9 cellular contexts compared by ENCODE assay signal in the genomic region with DNA sequence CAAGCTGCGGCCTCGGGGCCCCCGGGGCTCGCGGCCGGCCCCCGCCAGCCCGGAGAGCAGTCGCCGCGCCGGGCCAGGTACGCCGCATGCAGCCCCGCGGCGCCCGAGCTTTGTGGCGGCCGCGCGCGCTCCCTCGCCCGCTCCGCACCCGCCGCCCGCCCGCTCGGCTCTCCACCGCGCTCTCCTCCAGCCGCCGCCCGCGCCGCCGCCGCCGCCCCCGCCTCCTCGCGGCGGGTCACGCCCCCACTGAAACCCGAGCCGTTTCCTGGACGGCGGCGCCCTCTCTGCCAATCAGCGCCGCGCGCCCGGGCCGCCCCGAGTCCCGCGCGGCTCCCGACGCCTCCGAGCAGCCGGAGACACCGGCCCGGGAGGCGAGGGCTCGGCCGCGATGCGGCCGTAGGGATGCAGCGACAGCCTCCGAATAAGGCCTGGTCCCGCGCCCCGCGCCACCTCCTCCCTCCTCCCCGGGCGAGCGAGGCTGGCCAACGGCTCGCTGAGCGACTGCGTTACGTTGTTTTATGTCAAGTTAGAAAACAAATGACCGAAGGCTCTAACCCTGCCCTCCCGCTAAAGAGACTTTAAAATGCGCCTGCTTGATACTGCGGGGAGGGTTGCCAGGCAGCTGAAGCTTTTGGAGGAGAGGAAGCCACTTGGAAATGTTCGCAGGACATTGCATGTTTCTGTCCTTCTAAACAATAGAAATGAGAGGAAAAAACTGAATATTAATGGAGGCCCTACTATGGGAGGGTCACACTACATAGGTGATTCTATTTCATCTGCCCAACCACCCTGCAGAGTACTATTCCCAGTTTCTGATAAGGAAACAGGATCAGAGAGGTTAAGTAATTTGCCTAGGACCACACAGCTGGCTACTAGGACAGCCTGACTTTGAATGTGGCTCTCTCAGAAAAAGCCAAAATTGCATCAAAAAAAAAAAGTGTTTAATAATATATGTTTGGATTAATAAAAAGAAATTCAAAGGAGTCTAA. TPM values are rescaled to one million over a fixed set of nuclear protein-coding genes. Genes with fewer than 3 reads are reported as not detected.
A peak's percentile ranks its signal among the peaks of the same experiment; 100 is the strongest.
DNase-seq lines count a peak whose midpoint lies in the region; ATAC-seq, FAIRE-seq and TF ChIP-seq lines count a peak whose summit lies in the region.
"Had no signal": no experiment of that assay in that cellular context is flagged by ENCODE, and none has a peak within 500 bp of the region (broad histone marks: within the 10 kb centered on the region; RNA-seq: fewer than 3 reads in every experiment).

Gene FGFR2 (minus strand): TSS at position 184 of the 989 bp plus-strand sequence. CDS start 4,627 bp downstream, outside the sequence.

- no peaks in the 10 kb centered on the region for H3K9me3 ChIP-seq in iPS-20b (ENCODE audit: insufficient read depth, low read depth, low read length)

- H3K4me1 Mint-ChIP-seq in HFFc6 (ENCODE audit: low read depth): no peaks in the 10 kb centered on the region

- peak; percentile 91 for ATAC-seq in HG02981 (IDR thresholded peaks at IDR 0.05; ENCODE audit: unreplicated experiment)
- ATAC-seq in sciatic nerve: peak; percentile 89

- H3K36me3 ChIP-seq in bronchial epithelial cell (ENCODE audit: control insufficient read depth, insufficient read depth, low read length) (no peaks in the 10 kb centered on the region), iPS-20b (ENCODE audit: insufficient read depth, low read depth, low read length) (peaks cover 19% of the 10 kb centered on the region)

- H3K27ac Mint-ChIP-seq in HFFc6: no peak within 1 kb of the TSS
- H3K27ac Mint-ChIP-seq: naive B cell had no signal

- H3K4me3 ChIP-seq in bronchial epithelial cell (ENCODE audit: low read depth, low read length): peak within 1 kb of the TSS; percentile 81
- H3K4me3 ChIP-seq in iPS-20b (ENCODE audit: low read length): peak within 1 kb of the TSS; percentile 88

- peaks cover 5% of the 10 kb centered on the region; the same call in 1 of the 2 replicates for H3K9me3 Mint-ChIP-seq in HFFc6

- intact Hi-C loops in sciatic nerve (cut with DNase I): no loop called here

- TF ChIP-seq CTCF in bronchial epithelial cell (IDR thresholded peaks at IDR 0.05; ENCODE audit: insufficient read depth, low read length, severe bottlenecking) (no peak), HFFc6 (IDR thresholded peaks at IDR 0.05) (no peak)

- DNase-seq in A172 (ENCODE audit: low spot score) (peak; percentile 23), GM12891 (ENCODE audit: insufficient read length, low spot score) (peak; percentile 61), NCI-H526 treated with DMSO at 0.1 percent for 48 hours (lab: John Stamatoyannopoulos, UW) (peak; percentile 47), bronchial epithelial cell (ENCODE audit: low read depth) (no peak), sciatic nerve (ENCODE audit: low spot score) (peak; percentile 85), HFFc6 (no peak)
- DNase-seq: naive B cell had no signal

- H3K9ac ChIP-seq in iPS-20b (ENCODE audit: low read depth, low read length): peak within 1 kb of the TSS; percentile 90

- no peak for FAIRE-seq in GM12891 (lab: Jason Lieb, UNC)
- no peak for FAIRE-seq in bronchial epithelial cell (lab: Jason Lieb, UNC)

- H3K27me3 Mint-ChIP-seq in HFFc6 (ENCODE audit: insufficient read depth): peaks cover 14% of the 10 kb centered on the region

- peaks cover 52% of the 10 kb centered on the region for H3K4me1 ChIP-seq in iPS-20b (ENCODE audit: insufficient read depth, low read length)

- H3K27ac ChIP-seq in iPS-20b (ENCODE audit: low read length): peak within 1 kb of the TSS; percentile 86

- no peak within 1 kb of the TSS for H3K4me3 Mint-ChIP-seq in HFFc6

- TF ChIP-seq POLR2A in GM12891 (IDR thresholded peaks at IDR 0.05; ENCODE audit: low read depth, low read length): no peak

- H3K27me3 ChIP-seq in bronchial epithelial cell (ENCODE audit: control insufficient read depth, insufficient read depth, low read length) (no peaks in the 10 kb centered on the region), iPS-20b (ENCODE audit: insufficient read depth, low read length) (peaks cover 26% of the 10 kb centered on the region; the same call in 1 of the 2 replicates)

- no peaks in the 10 kb centered on the region for H3K36me3 Mint-ChIP-seq in HFFc6 (ENCODE audit: low read depth)

TF ChIP-seq in GM12891, 5 proteins besides CTCF, POLR2A, EP300 and RAD21:
- TF ChIP-seq TAF1 (IDR thresholded peaks at IDR 0.05; ENCODE audit: low read depth, low read length) (no peak), PAX5 (IDR thresholded peaks at IDR 0.05; ENCODE audit: insufficient read depth, low read length, severe bottlenecking) (no peak)

RNA-seq across cellular contexts. Expression of gene FGFR2, which starts in this region (rescaled TPM):
- 0.19 TPM in 1 of 2 replicates, not detected in the other for total RNA-seq in A172 (2014; rRNA removed; shearing (Covaris generic))
- not detected for polyA plus RNA-seq in GM12891 (2012; ENCODE audit: low read depth, missing spikeins)
- total RNA-seq in bronchial epithelial cell (16.8 and 18.8 TPM in 2 replicates), sciatic nerve (10.8 TPM)
- total RNA-seq in HFFc6 (2021; fragmentation: NEBNext Ultra II Directional; extraction: Animal tissue kit (Norgen Biotek cat#: 25700)): not detected

Comparison
In these comparisons a context has a peak if more than half of its experiments do, and no peak if none do; other contexts are left out.
1. Peak in DNase-seq in A172; RNA of the gene not detected or under 1 TPM.
2. DNase-seq: peak in GM12891 (single experiment), NCI-H526 treated with DMSO at 0.1 percent for 48 hours (single experiment) and sciatic nerve (single experiment); none in bronchial epithelial cell (single experiment) and HFFc6 (single experiment).